Comparison of ENCODE assay signal across 6 cellular contexts in the genomic region with DNA sequence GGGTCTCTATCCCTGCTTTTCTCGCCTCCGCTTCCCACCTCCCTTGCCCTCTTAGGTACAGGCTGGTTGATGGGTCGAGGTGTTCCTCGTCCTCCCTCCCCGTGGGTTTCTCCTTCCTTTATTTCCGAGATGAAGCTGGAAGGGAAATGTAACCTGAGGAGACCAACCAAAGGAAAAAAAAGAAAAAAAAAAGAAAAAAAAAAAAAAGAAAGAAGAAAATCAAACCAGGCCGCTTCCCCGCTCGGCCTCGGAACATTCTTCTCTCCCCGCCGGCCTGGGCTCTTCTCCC. TPM values are rescaled to one million over a fixed set of nuclear protein-coding genes. Genes with fewer than 3 reads are reported as not detected.
DNase-seq lines count a peak whose midpoint lies in the region; ATAC-seq and TF ChIP-seq lines count a peak whose summit lies in the region.

No MANE protein-coding gene starts in this region.

- H3K27ac ChIP-seq in thyroid gland = peak overlapping the region; percentile 94 to 96 (median 95)

- H3K36me3 Mint-ChIP-seq in activated CD8-positive, alpha-beta T cell treated with anti-CD3 and anti-CD28 coated beads for 36 hours (ENCODE audit: low read depth) = no peaks in the 10 kb centered on the region
- H3K36me3 Mint-ChIP-seq in activated CD8-positive, alpha-beta T cell treated with anti-CD3 and anti-CD28 coated beads, Interleukin-2, amount 10 ng/mL, durations not matched to agents 7 days and 5 days (ENCODE audit: low read depth) = no peaks in the 10 kb centered on the region

- CTCF ChIA-PET in activated CD8-positive, alpha-beta T cell treated with anti-CD3 and anti-CD28 coated beads for 36 hours (lab: Charles Lee) = interaction anchor here (0.9 to 2.3 kb wide), 14 partner anchors 18 to 74 kb away, joined by 3 to 73 read pairs (median 8); a partner anchor contains a TSS
- CTCF ChIA-PET in activated CD8-positive, alpha-beta T cell treated with anti-CD3 and anti-CD28 coated beads, Interleukin-2, amount 10 ng/mL, durations not matched to agents 7 days and 5 days (lab: Charles Lee) = interaction anchor here (0.6 to 2.3 kb wide), 7 partner anchors 9 to 70 kb away, joined by 3 to 38 read pairs (median 6); a partner anchor contains a TSS

- TF ChIP-seq POLR2A in thyroid gland (IDR thresholded peaks at IDR 0.05) = no peak

- no peak for ATAC-seq in activated CD8-positive, alpha-beta T cell treated with anti-CD3 and anti-CD28 coated beads for 36 hours
- no peak for ATAC-seq in activated CD8-positive, alpha-beta T cell treated with anti-CD3 and anti-CD28 coated beads, Interleukin-2, amount 10 ng/mL, durations not matched to agents 7 days and 5 days

- peaks cover 42% of the 10 kb centered on the region for H3K27me3 Mint-ChIP-seq in activated CD8-positive, alpha-beta T cell treated with anti-CD3 and anti-CD28 coated beads for 36 hours
- H3K27me3 Mint-ChIP-seq in activated CD8-positive, alpha-beta T cell treated with anti-CD3 and anti-CD28 coated beads, Interleukin-2, amount 10 ng/mL, durations not matched to agents 7 days and 5 days (ENCODE audit: low read depth) = peaks cover 52% of the 10 kb centered on the region

- intact Hi-C loops in activated CD8-positive, alpha-beta T cell treated with anti-CD3 and anti-CD28 coated beads for 36 hours (cut with micrococcal nuclease) = loop anchor here (5.0 kb wide), 1 partner anchor 66 kb away; no protein-coding TSS in a partner anchor
- intact Hi-C loops in thyroid gland (cut with DNase I) = loop anchor here (2.0 to 5.0 kb wide), 2 partner anchors 34 to 64 kb away; no protein-coding TSS in a partner anchor

- 3 to 4% methylated on average over 12 of the region's 12 CpGs for WGBS in thyroid gland, 2 donors

- no peaks in the 10 kb centered on the region for H3K27me3 ChIP-seq in thyroid gland

- no peak for TF ChIP-seq CTCF in activated CD8-positive, alpha-beta T cell treated with anti-CD3 and anti-CD28 coated beads for 36 hours (IDR thresholded peaks at IDR 0.05)
- TF ChIP-seq CTCF in foreskin fibroblast (IDR thresholded peaks at IDR 0.05; ENCODE audit: low read depth, low read length) = no peak
- no peak for TF ChIP-seq CTCF in thyroid gland (IDR thresholded peaks at IDR 0.05)

- peaks cover 17 to 19% of the 10 kb centered on the region in 2 donors for H3K4me1 ChIP-seq in thyroid gland

- no peaks in the 10 kb centered on the region for H3K9me3 Mint-ChIP-seq in activated CD8-positive, alpha-beta T cell treated with anti-CD3 and anti-CD28 coated beads for 36 hours
- H3K9me3 Mint-ChIP-seq in activated CD8-positive, alpha-beta T cell treated with anti-CD3 and anti-CD28 coated beads, Interleukin-2, amount 10 ng/mL, durations not matched to agents 7 days and 5 days (ENCODE audit: insufficient read depth) = no peaks in the 10 kb centered on the region

- H3K36me3 ChIP-seq in thyroid gland = no peaks in the 10 kb centered on the region

- no peak for DNase-seq in activated CD8-positive, alpha-beta T cell treated with anti-CD3 and anti-CD28 coated beads for 36 hours
- DNase-seq in activated CD8-positive, alpha-beta T cell treated with anti-CD3 and anti-CD28 coated beads, Interleukin-2, amount 10 ng/mL, durations not matched to agents 7 days and 5 days = no peak
- DNase-seq in foreskin fibroblast (no peak), thyroid gland (no peak), NOMO-1 treated with dmso at 0.1 percent for 144 hours (lab: John Stamatoyannopoulos, UW; ENCODE audit: unreplicated experiment) (no peak)
- no peak for DNase-seq in activated CD8-positive, alpha-beta memory T cell treated with anti-CD3 and anti-CD28 coated beads for 24 hours

- H3K9me3 ChIP-seq in thyroid gland = no peaks in the 10 kb centered on the region

- H3K4me1 Mint-ChIP-seq in activated CD8-positive, alpha-beta T cell treated with anti-CD3 and anti-CD28 coated beads for 36 hours (ENCODE audit: low read depth) = peaks cover 32% of the 10 kb centered on the region
- peaks cover 31% of the 10 kb centered on the region for H3K4me1 Mint-ChIP-seq in activated CD8-positive, alpha-beta T cell treated with anti-CD3 and anti-CD28 coated beads, Interleukin-2, amount 10 ng/mL, durations not matched to agents 7 days and 5 days (ENCODE audit: low read depth)

- POLR2A ChIA-PET in activated CD8-positive, alpha-beta T cell treated with anti-CD3 and anti-CD28 coated beads for 36 hours (lab: Charles Lee) = interaction anchor here (0.6 to 2.2 kb wide), 8 partner anchors 12 to 129 kb away, joined by 3 to 19 read pairs (median 5); a partner anchor contains a TSS
- POLR2A ChIA-PET in activated CD8-positive, alpha-beta T cell treated with anti-CD3 and anti-CD28 coated beads, Interleukin-2, amount 10 ng/mL, durations not matched to agents 7 days and 5 days (lab: Charles Lee) = interaction anchor here (1.6 kb wide), 1 partner anchor 64 kb away, joined by 17 read pairs; a partner anchor contains a TSS

- H3K4me3 Mint-ChIP-seq in activated CD8-positive, alpha-beta T cell treated with anti-CD3 and anti-CD28 coated beads for 36 hours = peak overlapping the region; percentile 66
- H3K4me3 Mint-ChIP-seq in activated CD8-positive, alpha-beta T cell treated with anti-CD3 and anti-CD28 coated beads, Interleukin-2, amount 10 ng/mL, durations not matched to agents 7 days and 5 days = no peak overlapping the region

- H3K4me3 ChIP-seq in foreskin fibroblast (ENCODE audit: low read depth in 1 of 2, low read length in 2 of 2) (peak overlapping the region; percentile 41 to 53), thyroid gland (replicated peaks in 1 of 3) (peak overlapping the region in 2 of 3 donors; percentile 15 to 80)

- H3K27ac Mint-ChIP-seq in activated CD8-positive, alpha-beta T cell treated with anti-CD3 and anti-CD28 coated beads for 36 hours = no peak overlapping the region
- no peak overlapping the region for H3K27ac Mint-ChIP-seq in activated CD8-positive, alpha-beta T cell treated with anti-CD3 and anti-CD28 coated beads, Interleukin-2, amount 10 ng/mL, durations not matched to agents 7 days and 5 days

RNA-seq across cellular contexts. Expression of a gene that starts 1.7 kb away (rescaled TPM):
- total RNA-seq in activated CD8-positive, alpha-beta T cell treated with anti-CD3 and anti-CD28 coated beads for 36 hours = 1 to 10 TPM; 1.3 to 2.0 TPM
- total RNA-seq in activated CD8-positive, alpha-beta T cell treated with anti-CD3 and anti-CD28 coated beads, Interleukin-2, amount 10 ng/mL, durations not matched to agents 7 days and 5 days = not detected
- 10 to 100 TPM; 19.4 to 41.3 (median 38.6) TPM for total RNA-seq in thyroid gland

RNA-seq across cellular contexts. Expression of a gene that starts 26.5 kb away (rescaled TPM):
- 1 to 10 TPM; 5.9 to 6.5 TPM for total RNA-seq in activated CD8-positive, alpha-beta T cell treated with anti-CD3 and anti-CD28 coated beads for 36 hours
- 10 to 100 TPM; 26.9 to 28.6 TPM for total RNA-seq in activated CD8-positive, alpha-beta T cell treated with anti-CD3 and anti-CD28 coated beads, Interleukin-2, amount 10 ng/mL, durations not matched to agents 7 days and 5 days
- 10 to 100 TPM; 12.4 to 21.3 (median 18.4) TPM for total RNA-seq in thyroid gland

RNA-seq across cellular contexts. Expression of a gene that starts 31.4 kb away (rescaled TPM):
- total RNA-seq in activated CD8-positive, alpha-beta T cell treated with anti-CD3 and anti-CD28 coated beads for 36 hours = 1 to 10 TPM; 1.3 to 1.5 TPM
- total RNA-seq in activated CD8-positive, alpha-beta T cell treated with anti-CD3 and anti-CD28 coated beads, Interleukin-2, amount 10 ng/mL, durations not matched to agents 7 days and 5 days = 1 to 10 TPM; 3.4 to 4.7 TPM
- total RNA-seq in thyroid gland = 10 to 100 TPM; 35.2 to 65.4 (median 48.8) TPM

RNA-seq across cellular contexts. Expression of a gene that starts 32.5 kb away (rescaled TPM):
- total RNA-seq in activated CD8-positive, alpha-beta T cell treated with anti-CD3 and anti-CD28 coated beads for 36 hours = under 1 TPM; 0.05 to 0.27 TPM
- under 1 TPM; 0.21 to 0.52 TPM for total RNA-seq in activated CD8-positive, alpha-beta T cell treated with anti-CD3 and anti-CD28 coated beads, Interleukin-2, amount 10 ng/mL, durations not matched to agents 7 days and 5 days
- 10 to 100 TPM; 11.7 to 19.9 (median 12.3) TPM for total RNA-seq in thyroid gland

RNA-seq across cellular contexts. Expression of a gene that starts 55.0 kb away (rescaled TPM):
- total RNA-seq in activated CD8-positive, alpha-beta T cell treated with anti-CD3 and anti-CD28 coated beads for 36 hours = 10 to 100 TPM; 11.6 to 11.7 TPM
- 10 to 100 TPM; 26.9 to 28.0 TPM for total RNA-seq in activated CD8-positive, alpha-beta T cell treated with anti-CD3 and anti-CD28 coated beads, Interleukin-2, amount 10 ng/mL, durations not matched to agents 7 days and 5 days
- total RNA-seq in thyroid gland = 1 to 10 TPM; 4.2 to 7.4 (median 4.3) TPM

Comparison
In these comparisons a context has a peak if more than half of its experiments do, and no peak if none do; other contexts are left out.
1. RNA of a gene that starts 1.7 kb away (total RNA-seq): 19.4 to 41.3 TPM in thyroid gland; 1.3 to 2.0 TPM in activated CD8-positive, alpha-beta T cell treated with anti-CD3 and anti-CD28 coated beads for 36 hours and not detected in activated CD8-positive, alpha-beta T cell treated with anti-CD3 and anti-CD28 coated beads, Interleukin-2, amount 10 ng/mL, durations not matched to agents 7 days and 5 days; every median in the first group is over 4 times any median in the second.
2. RNA of a gene that starts 31.4 kb away (total RNA-seq): 35.2 to 65.4 TPM in thyroid gland; 3.4 to 4.7 TPM in activated CD8-positive, alpha-beta T cell treated with anti-CD3 and anti-CD28 coated beads, Interleukin-2, amount 10 ng/mL, durations not matched to agents 7 days and 5 days and 1.3 to 1.5 TPM in activated CD8-positive, alpha-beta T cell treated with anti-CD3 and anti-CD28 coated beads for 36 hours; every median in the first group is over 4 times any median in the second.